20 cellular contexts compared by ENCODE assay signal in genomic region chr2:187617120-187617519, GRCh38.
"Had no signal": no experiment of that assay in that cellular context is flagged by ENCODE, and none has a peak within 500 bp of the region (broad histone marks: within the 10 kb centered on the region; RNA-seq: fewer than 3 reads in every experiment).

No MANE protein-coding gene starts in this region.

- DNase-seq: activated CD4-positive, alpha-beta memory T cell treated with anti-CD3 and anti-CD28 coated beads, Interleukin-2, amount 10 ng/mL, durations not matched to agents 7 days and 5 days; activated CD4-positive, alpha-beta T cell treated with anti-CD3 and anti-CD28 coated beads for 36 hours; activated CD4-positive, alpha-beta T cell treated with anti-CD3 and anti-CD28 coated beads, Interleukin-2, amount 50 U/mL, for 1 hour; activated CD4-positive, CD25-positive, alpha-beta regulatory T cell; activated T-cell treated with anti-CD3 and anti-CD28 coated beads for 4 hours; activated T-cell treated with anti-CD3 and anti-CD28 coated beads, Interleukin-2, amount 50 U/mL, for 72 hours; body of pancreas; NCI-H1105; NCI-H1436; NCI-H1694 treated with DMSO at 0.1 percent for 48 hours; NCI-H2029 treated with DMSO at 0.1 percent for 48 hours; NCI-H524; PC-3; SHP77 treated with DMSO at 0.1 percent for 48 hours; T-helper 17 cell; T-helper 9 cell had no signal

- H3K4me1 Mint-ChIP-seq: activated CD4-positive, alpha-beta memory T cell treated with anti-CD3 and anti-CD28 coated beads, Interleukin-2, amount 10 ng/mL, durations not matched to agents 7 days and 5 days; activated CD4-positive, alpha-beta T cell treated with anti-CD3 and anti-CD28 coated beads for 36 hours; activated naive CD4-positive, alpha-beta T cell treated with anti-CD3 and anti-CD28 coated beads, Interleukin-2, amount 50 U/mL, for 24 hours; central memory CD8-positive, alpha-beta T cell; T-helper 17 cell had no signal

- H3K36me3 ChIP-seq: ascending aorta had no signal

- H3K4me3 ChIP-seq: ascending aorta, body of pancreas had no signal

- H3K4me3 Mint-ChIP-seq: activated CD4-positive, alpha-beta memory T cell treated with anti-CD3 and anti-CD28 coated beads, Interleukin-2, amount 10 ng/mL, durations not matched to agents 7 days and 5 days; activated CD4-positive, alpha-beta T cell treated with anti-CD3 and anti-CD28 coated beads for 36 hours; activated naive CD4-positive, alpha-beta T cell treated with anti-CD3 and anti-CD28 coated beads, Interleukin-2, amount 50 U/mL, for 24 hours; activated T-cell treated with anti-CD3 and anti-CD28 coated beads, Interleukin-2, amount 50 U/mL, for 72 hours; central memory CD8-positive, alpha-beta T cell; T-helper 17 cell had no signal

- H3K27ac ChIP-seq: ascending aorta, body of pancreas, VCaP had no signal

- ATAC-seq: activated CD4-positive, alpha-beta T cell treated with anti-CD3 and anti-CD28 coated beads for 36 hours; activated T-cell treated with anti-CD3 and anti-CD28 coated beads, Interleukin-2, amount 50 U/mL, for 72 hours; body of pancreas; PC-3; T-helper 17 cell had no signal

- H3K27ac Mint-ChIP-seq: activated CD4-positive, alpha-beta memory T cell treated with anti-CD3 and anti-CD28 coated beads, Interleukin-2, amount 10 ng/mL, durations not matched to agents 7 days and 5 days; activated CD4-positive, alpha-beta T cell treated with anti-CD3 and anti-CD28 coated beads for 36 hours; activated naive CD4-positive, alpha-beta T cell treated with anti-CD3 and anti-CD28 coated beads, Interleukin-2, amount 50 U/mL, for 24 hours; activated T-cell treated with anti-CD3 and anti-CD28 coated beads, Interleukin-2, amount 50 U/mL, for 72 hours; T-helper 17 cell had no signal

- H3K36me3 Mint-ChIP-seq: activated naive CD4-positive, alpha-beta T cell treated with anti-CD3 and anti-CD28 coated beads, Interleukin-2, amount 50 U/mL, for 24 hours had no signal

- H3K4me1 ChIP-seq: ascending aorta, body of pancreas had no signal

- H3K9me3 ChIP-seq: ascending aorta, body of pancreas had no signal

- H3K27me3 ChIP-seq: ascending aorta, body of pancreas had no signal

- H3K9me3 Mint-ChIP-seq: activated CD4-positive, alpha-beta memory T cell treated with anti-CD3 and anti-CD28 coated beads, Interleukin-2, amount 10 ng/mL, durations not matched to agents 7 days and 5 days; activated naive CD4-positive, alpha-beta T cell treated with anti-CD3 and anti-CD28 coated beads, Interleukin-2, amount 50 U/mL, for 24 hours; activated T-cell treated with anti-CD3 and anti-CD28 coated beads, Interleukin-2, amount 50 U/mL, for 72 hours had no signal

- H3K27me3 Mint-ChIP-seq: activated CD4-positive, alpha-beta memory T cell treated with anti-CD3 and anti-CD28 coated beads, Interleukin-2, amount 10 ng/mL, durations not matched to agents 7 days and 5 days; activated naive CD4-positive, alpha-beta T cell treated with anti-CD3 and anti-CD28 coated beads, Interleukin-2, amount 50 U/mL, for 24 hours; central memory CD8-positive, alpha-beta T cell; T-helper 17 cell had no signal
